ENCODE assay signal across 29 cellular contexts in the genomic region with DNA sequence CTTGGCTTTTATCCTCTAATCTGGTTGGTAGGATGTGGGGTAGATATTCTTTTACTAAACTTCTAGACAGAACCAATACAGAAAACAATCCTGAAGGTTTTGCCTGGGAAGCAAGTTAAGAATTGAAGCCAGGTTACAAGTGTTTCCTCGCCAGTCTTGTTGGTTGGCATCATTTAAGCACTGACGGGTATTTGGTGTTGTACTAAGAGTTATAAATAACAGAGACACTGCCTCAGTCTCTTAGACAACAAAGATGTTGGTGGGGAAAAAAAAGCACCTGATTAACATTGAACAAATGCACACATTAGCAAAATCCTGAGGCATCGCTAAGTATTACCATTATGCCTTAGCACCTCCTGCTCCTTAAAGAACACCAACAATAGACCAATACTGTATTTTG.
"Had no signal": no experiment of that assay in that cellular context is flagged by ENCODE, and none has a peak within 500 bp of the region (broad histone marks: within the 10 kb centered on the region; RNA-seq: fewer than 3 reads in every experiment).

No MANE protein-coding gene starts in this region.

- H3K9me3 Mint-ChIP-seq: activated CD4-positive, alpha-beta memory T cell treated with anti-CD3 and anti-CD28 coated beads, Interleukin-2, amount 10 ng/mL, durations not matched to agents 7 days and 5 days; activated naive CD4-positive, alpha-beta T cell treated with anti-CD3 and anti-CD28 coated beads, Interleukin-2, amount 10 ng/mL, durations not matched to agents 7 days and 5 days; activated T-cell treated with anti-CD3 and anti-CD28 coated beads, Interleukin-2, amount 50 U/mL, for 72 hours; brain; T-helper 2 cell treated with Interferon-gamma antibody and Interleukin-4, amounts not matched to agents 5 μg/mL and 100 μg/mL, for 36 hours had no signal

- H3K27me3 ChIP-seq: ascending aorta, breast epithelium, colonic mucosa had no signal

- ATAC-seq: activated naive CD4-positive, alpha-beta T cell treated with anti-CD3 and anti-CD28 coated beads, Interleukin-2, amount 50 U/mL, for 72 hours; activated T-cell treated with anti-CD3 and anti-CD28 coated beads, Interleukin-2, amount 50 U/mL, for 72 hours; heart left ventricle; T-helper 17 cell had no signal

- H3K27me3 Mint-ChIP-seq: activated CD4-positive, alpha-beta memory T cell treated with anti-CD3 and anti-CD28 coated beads, Interleukin-2, amount 10 ng/mL, durations not matched to agents 7 days and 5 days; activated CD4-positive, alpha-beta T cell treated with anti-CD3 and anti-CD28 coated beads, Interleukin-2, amount 10 ng/mL, durations not matched to agents 7 days and 5 days; activated naive CD4-positive, alpha-beta T cell treated with anti-CD3 and anti-CD28 coated beads, Interleukin-2, amount 10 ng/mL, durations not matched to agents 7 days and 5 days; activated naive CD8-positive, alpha-beta T cell treated with anti-CD3 and anti-CD28 coated beads, Interleukin-2, amount 10 ng/mL, durations not matched to agents 7 days and 5 days; activated T-cell treated with anti-CD3 and anti-CD28 coated beads, Interleukin-2, amount 50 U/mL, for 24 hours; T-helper 17 cell had no signal

- H3K36me3 Mint-ChIP-seq: activated naive CD4-positive, alpha-beta T cell treated with anti-CD3 and anti-CD28 coated beads, Interleukin-2, amount 10 ng/mL, durations not matched to agents 7 days and 5 days; activated naive CD4-positive, alpha-beta T cell treated with anti-CD3 and anti-CD28 coated beads, Interleukin-2, amount 50 U/mL, for 72 hours; activated naive CD8-positive, alpha-beta T cell treated with anti-CD3 and anti-CD28 coated beads, Interleukin-2, amount 10 ng/mL, durations not matched to agents 7 days and 5 days; brain had no signal

- H3K4me3 ChIP-seq: ascending aorta, breast epithelium, cardiac muscle cell, colonic mucosa, heart left ventricle had no signal

- H3K36me3 ChIP-seq: ascending aorta, breast epithelium, cardiac muscle cell, colonic mucosa, heart left ventricle had no signal

- H3K9me3 ChIP-seq: ascending aorta, breast epithelium, colonic mucosa, heart left ventricle had no signal

- H3K27ac Mint-ChIP-seq: activated CD4-positive, alpha-beta memory T cell treated with anti-CD3 and anti-CD28 coated beads, Interleukin-2, amount 10 ng/mL, durations not matched to agents 7 days and 5 days; activated CD4-positive, alpha-beta T cell treated with anti-CD3 and anti-CD28 coated beads, Interleukin-2, amount 10 ng/mL, durations not matched to agents 7 days and 5 days; activated naive CD4-positive, alpha-beta T cell treated with anti-CD3 and anti-CD28 coated beads, Interleukin-2, amount 10 ng/mL, durations not matched to agents 7 days and 5 days; activated naive CD4-positive, alpha-beta T cell treated with anti-CD3 and anti-CD28 coated beads, Interleukin-2, amount 50 U/mL, for 72 hours; activated naive CD8-positive, alpha-beta T cell treated with anti-CD3 and anti-CD28 coated beads, Interleukin-2, amount 10 ng/mL, durations not matched to agents 7 days and 5 days; activated T-cell treated with anti-CD3 and anti-CD28 coated beads, Interleukin-2, amount 50 U/mL, for 24 hours; activated T-cell treated with anti-CD3 and anti-CD28 coated beads, Interleukin-2, amount 50 U/mL, for 72 hours; brain; T-helper 17 cell; T-helper 2 cell treated with Interferon-gamma antibody and Interleukin-4, amounts not matched to agents 5 μg/mL and 100 μg/mL, for 36 hours had no signal

- DNase-seq: activated CD4-positive, alpha-beta memory T cell treated with anti-CD3 and anti-CD28 coated beads, Interleukin-2, amount 10 ng/mL, durations not matched to agents 7 days and 5 days; activated CD4-positive, alpha-beta T cell treated with anti-CD3 and anti-CD28 coated beads for 1 hour; activated CD4-positive, alpha-beta T cell treated with anti-CD3 and anti-CD28 coated beads for 4 hours; activated CD4-positive, alpha-beta T cell treated with anti-CD3 and anti-CD28 coated beads, Interleukin-2, amount 10 ng/mL, durations not matched to agents 7 days and 5 days; activated CD4-positive, alpha-beta T cell treated with anti-CD3 and anti-CD28 coated beads, Interleukin-2, amount 50 U/mL, for 4 hours; activated CD8-positive, alpha-beta memory T cell treated with anti-CD3 and anti-CD28 coated beads, Interleukin-2, amount 50 U/mL, for 48 hours; activated gamma-delta T cell; activated naive CD4-positive, alpha-beta T cell; activated naive CD4-positive, alpha-beta T cell treated with anti-CD3 and anti-CD28 coated beads, Interleukin-2, amount 10 ng/mL, durations not matched to agents 7 days and 5 days; activated naive CD8-positive, alpha-beta T cell treated with anti-CD3 and anti-CD28 coated beads, Interleukin-2, amount 10 ng/mL, durations not matched to agents 7 days and 5 days; activated T-cell treated with anti-CD3 and anti-CD28 coated beads for 4 hours; activated T-cell treated with anti-CD3 and anti-CD28 coated beads, Interleukin-2, amount 50 U/mL, for 24 hours; activated T-cell treated with anti-CD3 and anti-CD28 coated beads, Interleukin-2, amount 50 U/mL, for 72 hours; central memory CD4-positive, alpha-beta T cell; cerebellar nuclear complex; colonic mucosa; effector CD8-positive, alpha-beta T cell; glutamatergic neuron; heart left ventricle; T-helper 1 cell; T-helper 17 cell; T1000 had no signal

- H3K4me1 Mint-ChIP-seq: activated CD4-positive, alpha-beta memory T cell treated with anti-CD3 and anti-CD28 coated beads, Interleukin-2, amount 10 ng/mL, durations not matched to agents 7 days and 5 days; activated CD4-positive, alpha-beta T cell treated with anti-CD3 and anti-CD28 coated beads, Interleukin-2, amount 10 ng/mL, durations not matched to agents 7 days and 5 days; activated naive CD4-positive, alpha-beta T cell treated with anti-CD3 and anti-CD28 coated beads, Interleukin-2, amount 10 ng/mL, durations not matched to agents 7 days and 5 days; activated naive CD8-positive, alpha-beta T cell treated with anti-CD3 and anti-CD28 coated beads, Interleukin-2, amount 10 ng/mL, durations not matched to agents 7 days and 5 days; T-helper 17 cell had no signal

- H3K27ac ChIP-seq: ascending aorta, breast epithelium, cardiac muscle cell, colonic mucosa, epithelial cell of prostate, heart left ventricle had no signal

- H3K4me1 ChIP-seq: breast epithelium, colonic mucosa, heart left ventricle had no signal

- H3K4me3 Mint-ChIP-seq: activated CD4-positive, alpha-beta memory T cell treated with anti-CD3 and anti-CD28 coated beads, Interleukin-2, amount 10 ng/mL, durations not matched to agents 7 days and 5 days; activated CD4-positive, alpha-beta T cell treated with anti-CD3 and anti-CD28 coated beads, Interleukin-2, amount 10 ng/mL, durations not matched to agents 7 days and 5 days; activated naive CD4-positive, alpha-beta T cell treated with anti-CD3 and anti-CD28 coated beads, Interleukin-2, amount 10 ng/mL, durations not matched to agents 7 days and 5 days; activated naive CD8-positive, alpha-beta T cell treated with anti-CD3 and anti-CD28 coated beads, Interleukin-2, amount 10 ng/mL, durations not matched to agents 7 days and 5 days; activated T-cell treated with anti-CD3 and anti-CD28 coated beads, Interleukin-2, amount 50 U/mL, for 24 hours; activated T-cell treated with anti-CD3 and anti-CD28 coated beads, Interleukin-2, amount 50 U/mL, for 72 hours; brain; T-helper 17 cell; T-helper 2 cell treated with Interferon-gamma antibody and Interleukin-4, amounts not matched to agents 5 μg/mL and 100 μg/mL, for 36 hours had no signal
